8 cellular contexts compared by ENCODE assay signal in the genomic region with DNA sequence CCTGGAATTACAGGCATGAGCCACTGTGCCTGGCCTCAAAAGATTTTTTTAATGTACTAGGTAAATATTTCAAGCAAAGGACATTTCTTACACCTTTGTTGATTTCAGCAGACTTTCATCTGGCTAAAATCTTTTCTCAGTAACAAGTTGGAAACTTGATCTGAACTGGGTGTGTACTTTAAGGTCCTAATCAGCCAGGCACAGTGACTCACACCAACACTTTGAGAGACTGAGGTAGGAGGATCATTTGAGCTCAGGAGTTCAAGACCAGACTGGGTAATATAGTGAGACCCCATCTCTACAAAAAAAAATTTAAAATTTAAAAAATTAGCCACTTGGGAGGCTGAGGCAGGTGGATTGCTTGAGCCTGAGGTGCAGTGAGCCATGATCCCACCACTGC.
"Had no signal": no experiment of that assay in that cellular context is flagged by ENCODE, and none has a peak within 500 bp of the region (broad histone marks: within the 10 kb centered on the region; RNA-seq: fewer than 3 reads in every experiment).

No MANE protein-coding gene starts in this region.

- H3K27ac Mint-ChIP-seq: GM23338, H9 had no signal

- DNase-seq: H9, HCEC 1CT, IMR-90, KBM-7 had no signal

- H3K4me3 Mint-ChIP-seq: GM23338, H9 had no signal

- FAIRE-seq: H1, H54, HTR-8/SVneo had no signal

- H3K9me3 Mint-ChIP-seq: GM23338, H9 had no signal

- H3K4me3 ChIP-seq: GM23338 had no signal

- ATAC-seq: GM23338 had no signal
